ENCODE assay signal across 8 cellular contexts in genomic region chr10:119250641-119251314, GRCh38. TPM values are rescaled to one million over a fixed set of nuclear protein-coding genes. Genes with fewer than 3 reads are reported as not detected.
A peak's percentile ranks its signal among the peaks of the same experiment; 100 is the strongest.
DNase-seq lines count a peak whose midpoint lies in the region; ATAC-seq, FAIRE-seq and TF ChIP-seq lines count a peak whose summit lies in the region.

No MANE protein-coding gene starts in this region.

- H3K27me3 Mint-ChIP-seq in nephron (ENCODE audit: low read depth), result peaks cover 4% of the 10 kb centered on the region

- CTCF ChIA-PET in BJ (lab: Yijun Ruan, JAX), result interaction anchor here (0.7 to 6.8 kb wide), 4 partner anchors 35 to 293 kb away, joined by 3 to 42 read pairs (median 8); partner anchors contain the start of gene GRK5

- no peaks in the 10 kb centered on the region for H3K9me3 Mint-ChIP-seq in nephron

- peak; percentile 65 for FAIRE-seq in endometrium (lab: Jason Lieb, UNC)

- DNase-seq in BJ (ENCODE audit: low read depth) (peak; percentile 59), NCI-H526 (lab: John Stamatoyannopoulos, UW) (peak; percentile 22 to 37), NCI-H510A (lab: John Stamatoyannopoulos, UW) (no peak), NCI-H82 treated with DMSO at 0.1 percent for 48 hours (lab: John Stamatoyannopoulos, UW; ENCODE audit: unreplicated experiment) (no peak), medulla oblongata (ENCODE audit: extremely low spot score) (no peak)

- POLR2A ChIA-PET in BJ (lab: Charles Lee), result interaction anchor here (0.7 kb wide), 1 partner anchor 147 kb away, joined by 3 read pairs; the partner anchor contains the start of gene DENND10

- H3K4me1 Mint-ChIP-seq in nephron, result peaks cover 52% of the 10 kb centered on the region

- H3K27ac Mint-ChIP-seq in nephron, result peak overlapping the region; percentile 73 to 92 (median 87)

- H3K36me3 Mint-ChIP-seq in nephron (ENCODE audit: low read depth), result no peaks in the 10 kb centered on the region

- no peaks in the 10 kb centered on the region for H3K36me3 ChIP-seq in BJ (ENCODE audit: control insufficient read depth, insufficient read depth, low read length)

- no peaks in the 10 kb centered on the region for H3K27me3 ChIP-seq in BJ (ENCODE audit: control insufficient read depth, insufficient read depth, low read length)

- TF ChIP-seq CTCF in BJ (IDR thresholded peaks at IDR 0.05; ENCODE audit: insufficient read depth, low read depth, low read length), result no peak
- TF ChIP-seq CTCF in nephron (IDR thresholded peaks at IDR 0.05; ENCODE audit: unreplicated experiment in 3 of 3), result no peak

- H3K4me3 ChIP-seq in BJ (ENCODE audit: low read depth, low read length), result no peak overlapping the region

- no peak for ATAC-seq in HG02678 (IDR thresholded peaks at IDR 0.05; ENCODE audit: unreplicated experiment)

- no peak overlapping the region for H3K4me3 Mint-ChIP-seq in nephron

RNA-seq across cellular contexts. Expression of gene GRK5, which starts 43.4 kb away (rescaled TPM):
- 14.7 and 20.8 TPM in 2 replicates for polyA plus RNA-seq in BJ (2011; rRNA removed)
- polyA minus RNA-seq in BJ (2011; rRNA and poly(A)+ RNA removed), result 7.6 and 8.3 TPM in 2 replicates

Comparison
In these comparisons a context has a peak if more than half of its experiments do, and no peak if none do; other contexts are left out.
1. DNase-seq: peak in BJ (single experiment) and NCI-H526 (2 of 2); none in NCI-H510A (single experiment), NCI-H82 treated with DMSO at 0.1 percent for 48 hours (single experiment) and medulla oblongata (single experiment).